ENCODE assay signal across 1 cellular context in the genomic region with DNA sequence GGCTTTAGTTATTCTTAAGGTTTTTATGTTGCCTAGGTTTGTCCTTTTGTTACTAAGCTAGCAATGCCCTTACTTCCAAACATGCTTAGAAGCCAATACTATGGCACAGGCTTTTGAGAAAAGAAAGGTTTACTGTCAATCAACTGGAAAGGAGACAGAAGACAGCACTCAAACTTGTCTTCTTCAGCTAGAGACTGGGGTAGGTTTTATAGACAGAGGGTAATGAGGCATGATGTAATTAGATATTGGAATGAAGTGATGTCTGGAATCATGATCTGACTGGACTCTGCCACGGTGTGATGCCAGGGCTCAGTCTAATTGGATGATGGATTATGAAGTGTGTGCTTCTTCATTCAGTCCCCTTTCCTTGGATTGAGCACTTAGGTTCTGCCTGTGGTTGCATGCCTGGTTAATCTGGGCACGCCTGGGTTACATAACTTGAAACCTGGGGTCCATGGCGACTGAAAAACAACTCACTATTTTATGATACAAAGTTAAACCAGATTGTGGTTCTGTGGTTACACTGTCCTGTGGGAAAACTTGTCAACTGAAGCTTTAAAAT.
A peak's percentile ranks its signal among the peaks of the same experiment; 100 is the strongest.
TF ChIP-seq lines count a peak whose summit lies in the region.

No MANE protein-coding gene starts in this region.

TF ChIP-seq in GM12878, 131 proteins besides CTCF, POLR2A, EP300 and RAD21 (continued from another document):
- TF ChIP-seq CUX1 (IDR thresholded peaks at IDR 0.05; ENCODE audit: insufficient replicate concordance, low read depth, low read length) (no peak), SMC3 (IDR thresholded peaks at IDR 0.05; ENCODE audit: borderline replicate concordance, low read length) (no peak), YY1 (IDR thresholded peaks at IDR 0.05; ENCODE audit: low read depth, low read length) (no peak), BHLHE40 (IDR thresholded peaks at IDR 0.05; ENCODE audit: borderline replicate concordance in 1 of 2, low read depth in 2 of 2, low read length in 1 of 2) (peak in 1 of 2 experiments; percentile 27; a peak in 1 of 4 replicates), HSF1 (IDR thresholded peaks at IDR 0.05; ENCODE audit: low read depth, low read length) (no peak), SRF (IDR thresholded peaks at IDR 0.05; ENCODE audit: low read depth in 2 of 2, low read length in 2 of 2) (no peak)
- TF ChIP-seq, protein P1, sequence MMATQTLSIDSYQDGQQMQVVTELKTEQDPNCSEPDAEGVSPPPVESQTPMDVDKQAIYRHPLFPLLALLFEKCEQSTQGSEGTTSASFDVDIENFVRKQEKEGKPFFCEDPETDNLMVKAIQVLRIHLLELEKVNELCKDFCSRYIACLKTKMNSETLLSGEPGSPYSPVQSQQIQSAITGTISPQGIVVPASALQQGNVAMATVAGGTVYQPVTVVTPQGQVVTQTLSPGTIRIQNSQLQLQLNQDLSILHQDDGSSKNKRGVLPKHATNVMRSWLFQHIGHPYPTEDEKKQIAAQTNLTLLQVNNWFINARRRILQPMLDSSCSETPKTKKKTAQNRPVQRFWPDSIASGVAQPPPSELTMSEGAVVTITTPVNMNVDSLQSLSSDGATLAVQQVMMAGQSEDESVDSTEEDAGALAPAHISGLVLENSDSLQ (IDR thresholded peaks at IDR 0.05), result 0 out of 2 replicates have a peak, but pooled peaks have one; percentile 6
